20 cellular contexts compared by ENCODE assay signal in genomic region chr3:111045564-111045963, GRCh38. TPM values are rescaled to one million over a fixed set of nuclear protein-coding genes. Genes with fewer than 3 reads are reported as not detected.
DNase-seq lines count a peak whose midpoint lies in the region; TF ChIP-seq lines count a peak whose summit lies in the region.
"Had no signal": no experiment of that assay in that cellular context is flagged by ENCODE, and none has a peak within 500 bp of the region (broad histone marks: within the 10 kb centered on the region; RNA-seq: fewer than 3 reads in every experiment).

No MANE protein-coding gene starts in this region.

- no peaks in the 10 kb centered on the region for H3K36me3 ChIP-seq in HUES6 (ENCODE audit: control insufficient read depth, insufficient read depth, low read length)
- H3K36me3 ChIP-seq: cardiac muscle cell, SJSA1, upper lobe of right lung had no signal

- peaks cover 15% of the 10 kb centered on the region for H3K9me3 Mint-ChIP-seq in neural crest cell

- H3K27ac Mint-ChIP-seq in neural crest cell (ENCODE audit: unreplicated experiment), result peak overlapping the region; percentile 8

- peak; percentile 12 for DNase-seq in EH (ENCODE audit: low read depth)
- peak; percentile 6 for DNase-seq in astrocyte of the spinal cord (ENCODE audit: low read depth, low spot score)
- no peak for DNase-seq in neural crest cell (ENCODE audit: low read depth, low spot score)
- DNase-seq in CD1c-positive myeloid dendritic cell (ENCODE audit: extremely low spot score), result no peak
- no peak for DNase-seq in T-helper 9 cell
- DNase-seq in activated CD4-positive, CD25-positive, alpha-beta regulatory T cell treated with anti-CD3 and anti-CD28 coated beads, Interleukin-2, amount 50 U/mL, for 72 hours, result no peak
- DNase-seq: activated CD8-positive, alpha-beta memory T cell treated with anti-CD3 and anti-CD28 coated beads, Interleukin-2, amount 50 U/mL, for 48 hours; activated effector memory CD4-positive, alpha-beta T cell treated with anti-CD3 and anti-CD28 coated beads, Interleukin-2, amount 50 U/mL, for 16 hours; glutamatergic neuron; H7; Kasumi-1; NCI-H1417; NCI-H510A; retina; stimulated activated CD4-positive, alpha-beta T cell treated with anti-CD3 and anti-CD28 coated beads, Interleukin-4, amount 100 ng/mL, for 4 hours; upper lobe of right lung had no signal

- no peak overlapping the region for H3K9ac ChIP-seq in HUES6 (ENCODE audit: low read length)

- TF ChIP-seq CTCF in astrocyte of the spinal cord (IDR thresholded peaks at IDR 0.05; ENCODE audit: low read depth, low read length) (no peak), neural crest cell (conservative IDR thresholded peaks at IDR 0.05) (no peak)

- H3K27me3 ChIP-seq in HUES6 (ENCODE audit: control insufficient read depth, insufficient read depth, low read length), result no peaks in the 10 kb centered on the region
- H3K27me3 ChIP-seq: cardiac muscle cell, SJSA1, upper lobe of right lung had no signal

- in situ Hi-C loops in astrocyte of the spinal cord (cut with HindIII; ENCODE audit: low sequenced_read_pairs), result no loop called here

- peaks cover 18% of the 10 kb centered on the region for H3K4me1 Mint-ChIP-seq in neural crest cell

- H3K4me3 ChIP-seq in HUES6 (ENCODE audit: low read depth, low read length) (no peak overlapping the region), astrocyte of the spinal cord (ENCODE audit: low read depth, low read length) (no peak overlapping the region)
- H3K4me3 ChIP-seq: cardiac muscle cell, SJSA1, upper lobe of right lung had no signal

- peaks cover 21% of the 10 kb centered on the region for H3K9me3 ChIP-seq in HUES6 (ENCODE audit: control insufficient read depth, insufficient read depth, low read depth, low read length)
- H3K9me3 ChIP-seq: SJSA1, upper lobe of right lung had no signal

- H3K36me3 Mint-ChIP-seq in neural crest cell (ENCODE audit: low read depth), result peaks cover 8% of the 10 kb centered on the region

- H3K27ac ChIP-seq in HUES6 (ENCODE audit: low read depth, low read length), result 0 out of 2 replicates have a peak overlapping the region, but pooled peaks have one; percentile 79
- H3K27ac ChIP-seq: C4-2B, cardiac muscle cell, SJSA1, upper lobe of right lung had no signal

- no peak overlapping the region for H3K4me3 Mint-ChIP-seq in neural crest cell

- peaks cover 34% of the 10 kb centered on the region for H3K4me1 ChIP-seq in HUES6 (ENCODE audit: control insufficient read depth, insufficient read depth, low read length)
- H3K4me1 ChIP-seq: SJSA1, upper lobe of right lung had no signal

- H3K27me3 Mint-ChIP-seq in neural crest cell (ENCODE audit: low read depth), result no peaks in the 10 kb centered on the region

RNA-seq across cellular contexts. Expression of gene NECTIN3, which starts 26.1 kb away (rescaled TPM):
- total RNA-seq in neural crest cell, result 39.8 and 40.9 TPM in 2 replicates

Comparison
In these comparisons a context has a peak if more than half of its experiments do, and no peak if none do; other contexts are left out.
1. DNase-seq: peak in EH (single experiment) and astrocyte of the spinal cord (single experiment); none in neural crest cell (single experiment), CD1c-positive myeloid dendritic cell (single experiment), T-helper 9 cell (single experiment) and activated CD4-positive, CD25-positive, alpha-beta regulatory T cell treated with anti-CD3 and anti-CD28 coated beads, Interleukin-2, amount 50 U/mL, for 72 hours (single experiment).